In the genomic region with DNA sequence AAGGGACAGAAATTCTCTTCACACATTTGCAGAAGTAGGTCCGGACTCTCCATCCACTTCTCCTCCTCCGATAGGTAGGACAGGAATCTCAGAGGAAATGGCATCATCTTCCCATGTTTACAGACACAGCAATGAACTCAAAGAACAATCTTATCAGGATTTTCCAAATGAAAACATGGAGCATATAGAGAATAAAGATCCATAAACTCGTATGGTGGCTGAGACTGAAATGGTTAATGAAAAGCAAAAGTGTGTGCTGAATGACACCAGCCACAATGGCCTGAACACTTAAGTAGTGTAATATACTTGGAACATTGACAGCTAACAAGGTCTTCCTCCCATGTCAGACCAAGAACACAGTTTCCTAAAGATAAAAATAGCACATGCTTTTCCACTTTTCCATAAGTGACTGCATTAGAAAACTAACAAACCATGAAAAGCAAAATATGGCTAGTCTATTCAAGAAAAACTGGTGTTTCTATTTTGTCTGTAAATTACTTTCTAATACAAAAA, we compare ENCODE assay signal across 22 cellular contexts. TPM values are rescaled to one million over a fixed set of nuclear protein-coding genes. Genes with fewer than 3 reads are reported as not detected.
"Had no signal": no experiment of that assay in that cellular context is flagged by ENCODE, and none has a peak within 500 bp of the region (broad histone marks: within the 10 kb centered on the region; RNA-seq: fewer than 3 reads in every experiment).

No MANE protein-coding gene starts in this region.

- H3K4me1 ChIP-seq: colonic mucosa, gastroesophageal sphincter had no signal

- H3K4me3 ChIP-seq: colonic mucosa, gastroesophageal sphincter, thoracic aorta, upper lobe of right lung had no signal

- ATAC-seq: activated CD8-positive, alpha-beta T cell treated with anti-CD3 and anti-CD28 coated beads, Interleukin-2, amount 10 ng/mL, durations not matched to agents 7 days and 5 days; activated naive CD8-positive, alpha-beta T cell treated with anti-CD3 and anti-CD28 coated beads, Interleukin-2, amount 50 U/mL, for 24 hours; gastroesophageal sphincter; upper lobe of right lung had no signal

- H3K9me3 Mint-ChIP-seq: activated CD4-positive, alpha-beta T cell treated with anti-CD3 and anti-CD28 coated beads, Interleukin-2, amount 10 ng/mL, durations not matched to agents 24 days and 14 days; activated naive CD4-positive, alpha-beta T cell treated with anti-CD3 and anti-CD28 coated beads, Interleukin-2, amount 10 ng/mL, durations not matched to agents 7 days and 5 days; activated naive CD8-positive, alpha-beta T cell treated with anti-CD3 and anti-CD28 coated beads, Interleukin-2, amount 50 U/mL, for 24 hours; brain; nephron had no signal

- H3K4me3 Mint-ChIP-seq: activated CD4-positive, alpha-beta T cell treated with anti-CD3 and anti-CD28 coated beads, Interleukin-2, amount 10 ng/mL, durations not matched to agents 24 days and 14 days; activated CD8-positive, alpha-beta T cell treated with anti-CD3 and anti-CD28 coated beads, Interleukin-2, amount 10 ng/mL, durations not matched to agents 7 days and 5 days; activated naive CD4-positive, alpha-beta T cell treated with anti-CD3 and anti-CD28 coated beads, Interleukin-2, amount 10 ng/mL, durations not matched to agents 7 days and 5 days; activated naive CD8-positive, alpha-beta T cell treated with anti-CD3 and anti-CD28 coated beads, Interleukin-2, amount 50 U/mL, for 24 hours; brain; nephron had no signal

- H3K27ac Mint-ChIP-seq: activated CD4-positive, alpha-beta T cell treated with anti-CD3 and anti-CD28 coated beads, Interleukin-2, amount 10 ng/mL, durations not matched to agents 24 days and 14 days; activated CD8-positive, alpha-beta T cell treated with anti-CD3 and anti-CD28 coated beads, Interleukin-2, amount 10 ng/mL, durations not matched to agents 7 days and 5 days; activated naive CD4-positive, alpha-beta T cell treated with anti-CD3 and anti-CD28 coated beads, Interleukin-2, amount 10 ng/mL, durations not matched to agents 7 days and 5 days; activated naive CD8-positive, alpha-beta T cell treated with anti-CD3 and anti-CD28 coated beads, Interleukin-2, amount 50 U/mL, for 24 hours; brain; nephron had no signal

- H3K27me3 Mint-ChIP-seq: activated naive CD8-positive, alpha-beta T cell treated with anti-CD3 and anti-CD28 coated beads, Interleukin-2, amount 50 U/mL, for 24 hours had no signal

- DNase-seq: activated CD4-positive, alpha-beta T cell treated with anti-CD3 and anti-CD28 coated beads, Interleukin-2, amount 10 ng/mL, durations not matched to agents 24 days and 14 days; activated CD8-positive, alpha-beta memory T cell treated with anti-CD3 and anti-CD28 coated beads, Interleukin-2, amount 50 U/mL, for 4 hours; activated CD8-positive, alpha-beta T cell treated with anti-CD3 and anti-CD28 coated beads, Interleukin-2, amount 10 ng/mL, durations not matched to agents 7 days and 5 days; activated effector memory CD4-positive, alpha-beta T cell treated with Interleukin-2 at 50 U/mL for 16 hours; activated naive CD4-positive, alpha-beta T cell treated with anti-CD3 and anti-CD28 coated beads, Interleukin-2, amount 10 ng/mL, durations not matched to agents 7 days and 5 days; activated naive CD8-positive, alpha-beta T cell treated with anti-CD3 and anti-CD28 coated beads, Interleukin-2, amount 50 U/mL, for 24 hours; activated T-cell treated with anti-CD3 and anti-CD28 coated beads, Interleukin-2, amount 50 U/mL, for 48 hours; anterior cingulate cortex; central memory CD4-positive, alpha-beta T cell; colonic mucosa; midbrain; occipital lobe; small intestine; stimulated activated CD4-positive, alpha-beta T cell treated with anti-CD3 and anti-CD28 coated beads, Interleukin-4, amount 100 ng/mL, for 1 hour; T-helper 1 cell; T-helper 9 cell; upper lobe of right lung had no signal

- H3K27me3 ChIP-seq: colonic mucosa, upper lobe of right lung had no signal

- H3K36me3 ChIP-seq: colonic mucosa, gastroesophageal sphincter, thoracic aorta had no signal

- H3K36me3 Mint-ChIP-seq: brain had no signal

- H3K9me3 ChIP-seq: colonic mucosa, gastroesophageal sphincter, thoracic aorta, upper lobe of right lung had no signal

- H3K27ac ChIP-seq: colonic mucosa, gastroesophageal sphincter, thoracic aorta, upper lobe of right lung had no signal

RNA-seq across cellular contexts. Expression of a gene that starts 42.1 kb away (rescaled TPM):
- total RNA-seq: lung microvascular endothelial cell had no signal

RNA-seq across cellular contexts. Expression of a gene that starts 51.9 kb away (rescaled TPM):
- total RNA-seq: activated CD4-positive, alpha-beta T cell treated with anti-CD3 and anti-CD28 coated beads, Interleukin-2, amount 10 ng/mL, durations not matched to agents 24 days and 14 days; activated CD8-positive, alpha-beta T cell treated with anti-CD3 and anti-CD28 coated beads, Interleukin-2, amount 10 ng/mL, durations not matched to agents 7 days and 5 days had no signal

RNA-seq across cellular contexts. Expression of a gene that starts 58.9 kb away (rescaled TPM):
- total RNA-seq: lung microvascular endothelial cell had no signal
